13 cellular contexts compared by ENCODE assay signal in the genomic region with DNA sequence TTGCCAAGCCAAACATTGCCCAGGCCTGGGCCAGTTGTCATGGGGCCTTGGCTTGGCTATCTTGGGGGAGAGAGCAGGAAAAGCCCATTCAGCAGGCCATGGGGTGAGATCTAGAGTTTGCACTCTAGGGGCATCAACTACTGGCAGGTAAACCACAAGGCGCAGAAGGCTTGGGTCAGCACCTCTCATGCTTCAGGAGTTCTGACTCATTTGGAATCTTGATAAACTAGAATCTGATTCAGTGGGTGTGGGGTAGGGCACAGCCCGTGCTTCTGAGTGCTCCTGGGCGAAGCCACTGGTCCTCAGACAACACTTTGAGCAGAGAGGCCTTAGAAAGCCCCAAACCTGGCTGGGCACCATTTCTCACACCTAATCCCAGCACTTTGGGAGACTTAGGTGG.
DNase-seq lines count a peak whose midpoint lies in the region; ATAC-seq, FAIRE-seq and TF ChIP-seq lines count a peak whose summit lies in the region.
"Had no signal": no experiment of that assay in that cellular context is flagged by ENCODE, and none has a peak within 500 bp of the region (broad histone marks: within the 10 kb centered on the region; RNA-seq: fewer than 3 reads in every experiment).

No MANE protein-coding gene starts in this region.

- H3K36me3 Mint-ChIP-seq in stimulated activated memory B cell treated with anti-CD40 and anti-IgM and Interleukin-4, amounts not matched to agents 10 μg/mL and 1 μg/mL and 100 μg/mL, for 72 hours, result peaks cover 7% of the 10 kb centered on the region

- H3K9ac ChIP-seq in PC-3 (ENCODE audit: low read length), result no peak overlapping the region; the same call in 1 of the 2 replicates

- H3K4me3 Mint-ChIP-seq in stimulated activated memory B cell treated with anti-CD40 and anti-IgM and Interleukin-4, amounts not matched to agents 10 μg/mL and 1 μg/mL and 100 μg/mL, for 72 hours, result no peak overlapping the region
- H3K4me3 Mint-ChIP-seq: HFFc6, nephron had no signal

- ATAC-seq in GM21786 (IDR thresholded peaks at IDR 0.05; ENCODE audit: unreplicated experiment) (peak; percentile 64), PC-3 (peak; percentile 96)
- peak; percentile 93 for ATAC-seq in stimulated activated memory B cell treated with anti-CD40 and anti-IgM and Interleukin-4, amounts not matched to agents 10 μg/mL and 1 μg/mL and 100 μg/mL, for 72 hours

- CTCF ChIA-PET in PC-3 (lab: Charles Lee), result interaction anchor here (0.6 kb wide), 1 partner anchor 262 kb away, joined by 5 read pairs; no protein-coding TSS in a partner anchor

- H3K27me3 ChIP-seq in PC-3 (ENCODE audit: low read length), result no peaks in the 10 kb centered on the region

- H3K27me3 Mint-ChIP-seq in stimulated activated memory B cell treated with anti-CD40 and anti-IgM and Interleukin-4, amounts not matched to agents 10 μg/mL and 1 μg/mL and 100 μg/mL, for 72 hours, result no peaks in the 10 kb centered on the region

- H3K9me2 ChIP-seq in PC-3 (replicated peaks; ENCODE audit: low read length), result no peaks in the 10 kb centered on the region

- H3K4me3 ChIP-seq in PC-3 (ENCODE audit: low read length), result 0 out of 2 replicates have a peak overlapping the region, but pooled peaks have one; percentile 24
- H3K4me3 ChIP-seq: A549 had no signal

- H3K79me2 ChIP-seq in PC-3 (ENCODE audit: low read length), result no peaks in the 10 kb centered on the region

- DNase-seq in activated CD4-positive, alpha-beta T cell treated with anti-CD3 and anti-CD28 coated beads for 48 hours, result peak; percentile 26
- no peak for DNase-seq in activated CD4-positive, alpha-beta T cell treated with anti-CD3 and anti-CD28 coated beads, Interleukin-2, amount 50 U/mL, for 1 hour
- DNase-seq in PC-3 (peak; percentile 94), D721Med (ENCODE audit: insufficient read length, low spot score) (no peak), T-helper 1 cell (no peak), NAMALWA (ENCODE audit: low spot score) (no peak)
- DNase-seq: HFFc6; Kasumi-1; stimulated activated CD4-positive, alpha-beta T cell treated with anti-CD3 and anti-CD28 coated beads, Interleukin-1b, Interleukin-23, amount 100 ng/mL, for 48 hours had no signal

- peak overlapping the region; percentile 62 for H3K27ac Mint-ChIP-seq in stimulated activated memory B cell treated with anti-CD40 and anti-IgM and Interleukin-4, amounts not matched to agents 10 μg/mL and 1 μg/mL and 100 μg/mL, for 72 hours
- H3K27ac Mint-ChIP-seq: HFFc6, nephron had no signal

- peaks cover 31% of the 10 kb centered on the region for H3K4me1 ChIP-seq in PC-3 (ENCODE audit: insufficient read depth, low read length)
- H3K4me1 ChIP-seq: A549 had no signal

- intact Hi-C loops in PC-3 (cut with micrococcal nuclease), result no loop called here

- peaks cover 5% of the 10 kb centered on the region for H3K9me3 Mint-ChIP-seq in stimulated activated memory B cell treated with anti-CD40 and anti-IgM and Interleukin-4, amounts not matched to agents 10 μg/mL and 1 μg/mL and 100 μg/mL, for 72 hours

- peak overlapping the region; percentile 72 for H3K27ac ChIP-seq in PC-3 (ENCODE audit: low read length)
- H3K27ac ChIP-seq: A549 had no signal

- peaks cover 39% of the 10 kb centered on the region for H3K4me1 Mint-ChIP-seq in stimulated activated memory B cell treated with anti-CD40 and anti-IgM and Interleukin-4, amounts not matched to agents 10 μg/mL and 1 μg/mL and 100 μg/mL, for 72 hours

- no peaks in the 10 kb centered on the region for H3K36me3 ChIP-seq in PC-3 (ENCODE audit: low read depth, low read length)

- no TSS peak for BruUV-seq in PC-3 (replicated peaks; lab: Mats Ljungman, UMichigan)

- POLR2A ChIA-PET in PC-3 (lab: Charles Lee; ENCODE audit: unreplicated experiment), result no interaction called here

- H4K20me1 ChIP-seq in PC-3 (ENCODE audit: low read length), result no peaks in the 10 kb centered on the region

- H2AFZ ChIP-seq in PC-3 (ENCODE audit: low read length), result no peak overlapping the region

- H3K9me3 ChIP-seq in PC-3 (ENCODE audit: low read length), result no peaks in the 10 kb centered on the region
- H3K9me3 ChIP-seq: A549 had no signal

- H3F3A ChIP-seq in PC-3 (ENCODE audit: low read length, unreplicated experiment), result no peaks in the 10 kb centered on the region

- no peak for FAIRE-seq in D721Med (lab: Jason Lieb, UNC)
- FAIRE-seq: A549 had no signal

- TF ChIP-seq CTCF in PC-3 (conservative IDR thresholded peaks at IDR 0.05; ENCODE audit: low read depth, low read length) (0 out of 2 replicates have a peak, but pooled peaks have one; percentile 23), D721Med (IDR thresholded peaks at IDR 0.05; ENCODE audit: insufficient read depth, missing control alignments) (no peak)

- H3K4me2 ChIP-seq in PC-3 (ENCODE audit: low read length), result peak overlapping the region; percentile 74
- H3K4me2 ChIP-seq: A549 had no signal

Comparison
In these comparisons a context has a peak if more than half of its experiments do, and no peak if none do; other contexts are left out.
1. DNase-seq: peak in activated CD4-positive, alpha-beta T cell treated with anti-CD3 and anti-CD28 coated beads for 48 hours (single experiment) and PC-3 (single experiment); none in activated CD4-positive, alpha-beta T cell treated with anti-CD3 and anti-CD28 coated beads, Interleukin-2, amount 50 U/mL, for 1 hour (single experiment), D721Med (single experiment), T-helper 1 cell (0 of 5) and NAMALWA (single experiment).
2. Peak in every context shown above with its lines, with median percentiles within 50 percentile points of each other: ATAC-seq.